8 cellular contexts compared by ENCODE assay signal in genomic region chr9:137605146-137606004, GRCh38. TPM values are rescaled to one million over a fixed set of nuclear protein-coding genes. Genes with fewer than 3 reads are reported as not detected.
DNase-seq lines count a peak whose midpoint lies in the region; ATAC-seq and TF ChIP-seq lines count a peak whose summit lies in the region.

TSS of gene ARRDC1 (plus strand) at chr9:137605686. CDS start at chr9:137605718, 32 bp downstream.

- H3K27ac Mint-ChIP-seq in CD8-positive, alpha-beta T cell, result peak within 1 kb of the TSS; percentile 80

- peak within 1 kb of the TSS; percentile 90 for H3K9ac ChIP-seq in OCI-LY1 (ENCODE audit: low read length)

- H3K4me3 Mint-ChIP-seq in CD8-positive, alpha-beta T cell, result peak within 1 kb of the TSS; percentile 82

- no peaks in the 10 kb centered on the region for H3K9me3 ChIP-seq in CD8-positive, alpha-beta T cell (ENCODE audit: low read length)
- no peaks in the 10 kb centered on the region for H3K9me3 ChIP-seq in OCI-LY1 (ENCODE audit: low read length)

- CTCF ChIA-PET in CD8-positive, alpha-beta T cell (lab: Charles Lee), result no interaction called here

- no peaks in the 10 kb centered on the region for H3K79me2 ChIP-seq in OCI-LY1 (ENCODE audit: insufficient read depth, low read length)

- H3K4me1 ChIP-seq in CD8-positive, alpha-beta T cell (ENCODE audit: insufficient read depth, low read length), result peaks cover 15% of the 10 kb centered on the region
- peaks cover 39% of the 10 kb centered on the region for H3K4me1 ChIP-seq in OCI-LY1 (ENCODE audit: insufficient read depth, low read length, severe bottlenecking)

- no peak within 1 kb of the TSS for H2AFZ ChIP-seq in OCI-LY1 (ENCODE audit: low read length)

- POLR2A ChIA-PET in CD8-positive, alpha-beta T cell (lab: Charles Lee), result interaction anchor here (1.1 kb wide), 1 partner anchor 13 kb away, joined by 5 read pairs; the partner anchor contains the start of gene EHMT1

- H3K27me3 ChIP-seq in CD8-positive, alpha-beta T cell (ENCODE audit: insufficient read depth, low read length), result no peaks in the 10 kb centered on the region
- no peaks in the 10 kb centered on the region for H3K27me3 ChIP-seq in OCI-LY1 (ENCODE audit: insufficient read depth, low read length)

- peak; percentile 89 to 96 (median 90) for DNase-seq in CD8-positive, alpha-beta T cell
- DNase-seq in HS-27A (ENCODE audit: low read depth) (peak; percentile 54), epidermal melanocyte (ENCODE audit: insufficient read length, low spot score) (peak; percentile 85), middle frontal gyrus (ENCODE audit: extremely low spot score, low spot score) (peak; percentile 75)
- peak; percentile 93 for DNase-seq in activated CD8-positive, alpha-beta memory T cell treated with anti-CD3 and anti-CD28 coated beads, Interleukin-2, amount 50 U/mL, for 4 hours
- DNase-seq in stimulated activated CD8-positive, alpha-beta memory T cell treated with anti-CD3 and anti-CD28 coated beads, Interleukin-2, amount 100 ng/mL, for 1 hour (ENCODE audit: low read depth in 2 of 2), result peak; percentile 90 to 92

- peak within 1 kb of the TSS; percentile 70 for H3K4me3 ChIP-seq in CD8-positive, alpha-beta T cell (ENCODE audit: low read depth, low read length)
- peak within 1 kb of the TSS; percentile 93 for H3K4me3 ChIP-seq in OCI-LY1 (ENCODE audit: low read depth, low read length, poor library complexity, severe bottlenecking)

- H3K36me3 ChIP-seq in CD8-positive, alpha-beta T cell (ENCODE audit: insufficient read depth, low read length), result no peaks in the 10 kb centered on the region
- no peaks in the 10 kb centered on the region for H3K36me3 ChIP-seq in OCI-LY1 (ENCODE audit: insufficient read depth, low read length)

- peak within 1 kb of the TSS; percentile 81 for H3K4me2 ChIP-seq in OCI-LY1 (ENCODE audit: low read length)

- H3K9me2 ChIP-seq in OCI-LY1 (ENCODE audit: low read depth, low read length), result no peaks in the 10 kb centered on the region

- H3K4me1 Mint-ChIP-seq in CD8-positive, alpha-beta T cell (ENCODE audit: low read depth), result peaks cover 20% of the 10 kb centered on the region

- H4K20me1 ChIP-seq in OCI-LY1 (ENCODE audit: insufficient read depth, low read length), result no peaks in the 10 kb centered on the region

- no peaks in the 10 kb centered on the region for H3F3A ChIP-seq in OCI-LY1 (ENCODE audit: insufficient read depth, low read length)

- no peak for TF ChIP-seq CTCF in CD8-positive, alpha-beta T cell (IDR thresholded peaks at IDR 0.05)
- no peak for TF ChIP-seq CTCF in OCI-LY1 (IDR thresholded peaks at IDR 0.05; ENCODE audit: low read length)

- no peaks in the 10 kb centered on the region for H3K27me3 Mint-ChIP-seq in CD8-positive, alpha-beta T cell (ENCODE audit: low read depth)

- intact Hi-C loops in CD8-positive, alpha-beta T cell (cut with DNase I, micrococcal nuclease), result loop anchor here (1.0 to 10.0 kb wide), 8 partner anchors 13 to 1243 kb away; partner anchors contain the start of genes DPH7 (in 2 of the 2), ZMYND19 (in 2 of the 2), DNLZ (in 1 of the 2) and NOTCH1 (in 1 of the 2)

- peak; percentile 81 for ATAC-seq in CD8-positive, alpha-beta T cell
- peak; percentile 68 for ATAC-seq in GM19467 (IDR thresholded peaks at IDR 0.05; ENCODE audit: unreplicated experiment)

- peak within 1 kb of the TSS; percentile 52 for H3K27ac ChIP-seq in CD8-positive, alpha-beta T cell (ENCODE audit: low read depth, low read length)
- no peak within 1 kb of the TSS for H3K27ac ChIP-seq in OCI-LY1 (ENCODE audit: low read depth, low read length, poor library complexity, severe bottlenecking)

- no peaks in the 10 kb centered on the region for H3K36me3 Mint-ChIP-seq in CD8-positive, alpha-beta T cell

- H3K9me3 Mint-ChIP-seq in CD8-positive, alpha-beta T cell, result no peaks in the 10 kb centered on the region

RNA-seq across cellular contexts. Expression of gene ARRDC1, which starts in this region (rescaled TPM):
- 10 to 100 TPM; 30.8 to 35.9 TPM for total RNA-seq in CD8-positive, alpha-beta T cell
